Comparison of ENCODE assay signal across 8 cellular contexts in the genomic region with DNA sequence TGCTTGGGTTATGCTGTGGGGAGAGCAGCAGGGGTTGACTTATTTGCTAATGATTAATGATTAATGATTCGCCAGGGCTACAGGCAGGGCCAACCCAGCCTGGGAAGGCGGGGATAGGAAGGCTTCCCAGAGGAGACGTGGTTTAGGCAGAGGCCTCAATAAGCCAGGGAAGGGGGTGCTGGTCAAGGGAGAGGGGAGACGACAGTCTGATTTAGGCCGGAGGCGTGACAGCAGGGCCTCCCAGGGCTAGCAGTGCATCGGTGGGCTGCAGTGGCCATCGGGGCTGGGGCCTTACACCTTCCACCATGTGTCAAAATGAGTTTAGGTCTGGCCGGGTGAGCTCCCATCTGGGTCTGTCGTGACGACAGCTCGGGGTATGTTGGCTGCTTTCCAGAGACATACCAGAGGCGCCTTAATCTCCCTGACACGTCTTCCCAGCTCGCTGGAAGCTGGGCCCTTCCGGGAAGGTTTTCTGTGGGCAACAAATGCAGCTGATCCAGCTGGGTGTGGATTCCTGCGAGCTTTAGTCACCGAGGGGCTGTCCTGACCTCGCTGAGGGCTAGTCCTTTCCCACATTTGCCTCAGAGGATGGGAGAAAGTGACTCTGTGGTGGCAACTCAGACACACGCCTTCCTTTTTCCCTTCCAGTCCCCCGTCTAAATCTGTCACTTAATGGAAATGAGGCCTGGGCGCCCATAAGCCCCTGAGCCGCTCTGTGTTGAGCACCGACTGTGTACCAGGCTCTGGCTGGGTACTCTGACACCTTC. TPM values are rescaled to one million over a fixed set of nuclear protein-coding genes. Genes with fewer than 3 reads are reported as not detected.
DNase-seq lines count a peak whose midpoint lies in the region; ATAC-seq and TF ChIP-seq lines count a peak whose summit lies in the region.

No MANE protein-coding gene starts in this region.

- H3K9me3 ChIP-seq in transverse colon: no peaks in the 10 kb centered on the region

- H3K9me3 Mint-ChIP-seq in activated T-helper 1 cell treated with anti-CD3 and anti-CD28 coated beads, Interleukin-12 subunit alpha, Interleukin-12 subunit beta, Interleukin-2, Interleukin-4 antibody, amounts not matched to agents 30 ng/mL and 10 ng/mL and 1 ng/mL, durations not matched to agents 14 hours and 24 hours and 36 hours: no peaks in the 10 kb centered on the region

- intact Hi-C loops in transverse colon (cut with DNase I; ENCODE audit: low total_unique reads): no loop called here
- intact Hi-C loops in head of caudate nucleus (cut with DNase I): no loop called here
- intact Hi-C loops in activated T-helper 1 cell treated with anti-CD3 and anti-CD28 coated beads, Interleukin-12 subunit alpha, Interleukin-12 subunit beta, Interleukin-2, Interleukin-4 antibody, amounts not matched to agents 30 ng/mL and 10 ng/mL and 1 ng/mL, durations not matched to agents 14 hours and 24 hours and 36 hours (cut with micrococcal nuclease): no loop called here

- H3K4me3 Mint-ChIP-seq in activated T-helper 1 cell treated with anti-CD3 and anti-CD28 coated beads, Interleukin-12 subunit alpha, Interleukin-12 subunit beta, Interleukin-2, Interleukin-4 antibody, amounts not matched to agents 30 ng/mL and 10 ng/mL and 1 ng/mL, durations not matched to agents 14 hours and 24 hours and 36 hours: no peak overlapping the region

- H3K36me3 ChIP-seq in brain microvascular endothelial cell (replicated peaks) (no peaks in the 10 kb centered on the region), transverse colon (no peaks in the 10 kb centered on the region)

- peaks cover 6% of the 10 kb centered on the region for H3K27me3 Mint-ChIP-seq in activated T-helper 1 cell treated with anti-CD3 and anti-CD28 coated beads, Interleukin-12 subunit alpha, Interleukin-12 subunit beta, Interleukin-2, Interleukin-4 antibody, amounts not matched to agents 30 ng/mL and 10 ng/mL and 1 ng/mL, durations not matched to agents 14 hours and 24 hours and 36 hours (ENCODE audit: insufficient read depth)

- TF ChIP-seq CTCF in brain microvascular endothelial cell (IDR thresholded peaks at IDR 0.05; ENCODE audit: low read depth, low read length, missing control alignments): no peak
- TF ChIP-seq CTCF in transverse colon (IDR thresholded peaks at IDR 0.05): no peak

- H3K4me3 ChIP-seq in brain microvascular endothelial cell (ENCODE audit: low read depth, low read length) (peak overlapping the region; percentile 17), transverse colon (no peak overlapping the region)

- peaks cover 0 to 14% (median 6%) of the 10 kb centered on the region in 4 donors for H3K4me1 ChIP-seq in transverse colon

- H3K4me1 Mint-ChIP-seq in activated T-helper 1 cell treated with anti-CD3 and anti-CD28 coated beads, Interleukin-12 subunit alpha, Interleukin-12 subunit beta, Interleukin-2, Interleukin-4 antibody, amounts not matched to agents 30 ng/mL and 10 ng/mL and 1 ng/mL, durations not matched to agents 14 hours and 24 hours and 36 hours (ENCODE audit: low read depth): no peaks in the 10 kb centered on the region

- TF ChIP-seq EP300 in transverse colon (IDR thresholded peaks at IDR 0.05; ENCODE audit: low read depth): peak; percentile 72

- no peaks in the 10 kb centered on the region for H3K36me3 Mint-ChIP-seq in activated T-helper 1 cell treated with anti-CD3 and anti-CD28 coated beads, Interleukin-12 subunit alpha, Interleukin-12 subunit beta, Interleukin-2, Interleukin-4 antibody, amounts not matched to agents 30 ng/mL and 10 ng/mL and 1 ng/mL, durations not matched to agents 14 hours and 24 hours and 36 hours (ENCODE audit: low read depth)

- peak overlapping the region; percentile 95 for H3K27ac ChIP-seq in brain microvascular endothelial cell
- H3K27ac ChIP-seq in transverse colon: peak overlapping the region; percentile 72 to 79 (median 72)

- 72% methylated on average over 22 of the region's 24 CpGs; no CpG with 5 or more reads in 1 of the 2 donors for WGBS in transverse colon (ENCODE audit: low coverage in 1 of 2), 2 donors

- ATAC-seq in left lobe of liver: peak; percentile 98

- no peak for TF ChIP-seq POLR2A in transverse colon (IDR thresholded peaks at IDR 0.05)

- peak; percentile 77 for DNase-seq in HuH-7.5 (ENCODE audit: low spot score)
- DNase-seq in brain microvascular endothelial cell: peak; percentile 99
- DNase-seq in left lobe of liver (ENCODE audit: low spot score): peak; percentile 86
- peak; percentile 49 for DNase-seq in transverse colon
- no peak for DNase-seq in activated naive CD4-positive, alpha-beta T cell treated with anti-CD3 and anti-CD28 coated beads, Interleukin-2, amount 50 U/mL, for 16 hours
- no peak for DNase-seq in head of caudate nucleus
- DNase-seq in activated T-helper 1 cell treated with anti-CD3 and anti-CD28 coated beads, Interleukin-12 subunit alpha, Interleukin-12 subunit beta, Interleukin-2, Interleukin-4 antibody, amounts not matched to agents 30 ng/mL and 10 ng/mL and 1 ng/mL, durations not matched to agents 14 hours and 24 hours and 36 hours (ENCODE audit: low spot score): no peak
- no peak for DNase-seq in Ammon's horn (ENCODE audit: low spot score)

- no peaks in the 10 kb centered on the region for H3K27me3 ChIP-seq in brain microvascular endothelial cell (replicated peaks)
- no peaks in the 10 kb centered on the region for H3K27me3 ChIP-seq in transverse colon

- H3K27ac Mint-ChIP-seq in activated T-helper 1 cell treated with anti-CD3 and anti-CD28 coated beads, Interleukin-12 subunit alpha, Interleukin-12 subunit beta, Interleukin-2, Interleukin-4 antibody, amounts not matched to agents 30 ng/mL and 10 ng/mL and 1 ng/mL, durations not matched to agents 14 hours and 24 hours and 36 hours: no peak overlapping the region

- in situ Hi-C loops in brain microvascular endothelial cell (cut with HindIII; ENCODE audit: low pct_ligation_motif_present, low sequenced_read_pairs): no loop called here
- in situ Hi-C loops in transverse colon (cut with MboI; ENCODE audit: low pct_ligation_motif_present in 1 of 4, low pct_unique_long_range_greater_than_20kb in 1 of 4, low sequenced_read_pairs in 3 of 4): no loop called here

RNA-seq across cellular contexts. Expression of a gene that starts 3.7 kb away (rescaled TPM):
- total RNA-seq in left lobe of liver (0.35 TPM), transverse colon (1 to 10 TPM in 3 of 4 donors, not detected in 1; 1.1 to 1.6 (median 1.6) TPM)
- not detected in 2 replicates for total RNA-seq in activated T-helper 1 cell treated with anti-CD3 and anti-CD28 coated beads, Interleukin-12 subunit alpha, Interleukin-12 subunit beta, Interleukin-2, Interleukin-4 antibody, amounts not matched to agents 30 ng/mL and 10 ng/mL and 1 ng/mL, durations not matched to agents 14 hours and 24 hours and 36 hours

RNA-seq across cellular contexts. Expression of a gene that starts 50.5 kb away (rescaled TPM):
- 96.0 TPM for total RNA-seq in left lobe of liver
- 10 to 100 TPM; 27.3 to 84.8 (median 50.2) TPM for total RNA-seq in transverse colon
- 18.5 and 19.4 TPM in 2 replicates for total RNA-seq in activated T-helper 1 cell treated with anti-CD3 and anti-CD28 coated beads, Interleukin-12 subunit alpha, Interleukin-12 subunit beta, Interleukin-2, Interleukin-4 antibody, amounts not matched to agents 30 ng/mL and 10 ng/mL and 1 ng/mL, durations not matched to agents 14 hours and 24 hours and 36 hours

Comparison
In these comparisons a context has a peak if more than half of its experiments do, and no peak if none do; other contexts are left out.
1. DNase-seq: peak in HuH-7.5 (single experiment), brain microvascular endothelial cell (single experiment), left lobe of liver (single experiment) and transverse colon (single experiment); none in activated naive CD4-positive, alpha-beta T cell treated with anti-CD3 and anti-CD28 coated beads, Interleukin-2, amount 50 U/mL, for 16 hours (single experiment), head of caudate nucleus (0 of 42), activated T-helper 1 cell treated with anti-CD3 and anti-CD28 coated beads, Interleukin-12 subunit alpha, Interleukin-12 subunit beta, Interleukin-2, Interleukin-4 antibody, amounts not matched to agents 30 ng/mL and 10 ng/mL and 1 ng/mL, durations not matched to agents 14 hours and 24 hours and 36 hours (single experiment) and Ammon's horn (single experiment).